8 cellular contexts compared by ENCODE assay signal in genomic region chrX:115560978-115561604, GRCh38. TPM values are rescaled to one million over a fixed set of nuclear protein-coding genes. Genes with fewer than 3 reads are reported as not detected.
DNase-seq lines count a peak whose midpoint lies in the region; ATAC-seq and TF ChIP-seq lines count a peak whose summit lies in the region.

TSS of gene PLS3 (plus strand) at chrX:115561174. CDS start at chrX:115610251, 49,077 bp downstream.

- DNase-seq in stimulated activated CD4-positive, alpha-beta T cell treated with anti-CD3 and anti-CD28 coated beads, Interleukin-15, amount 100 ng/mL, for 24 hours: peak; percentile 41
- no peak for DNase-seq in stimulated activated CD4-positive, alpha-beta T cell treated with anti-CD3 and anti-CD28 coated beads, Interleukin-12 subunit alpha, Interleukin-12 subunit beta, amount 100 ng/mL, for 4 hours
- DNase-seq in Panc1 (ENCODE audit: low read depth, low spot score) (no peak), choroid plexus epithelial cell (ENCODE audit: low read depth) (peak; percentile 89), iris pigment epithelial cell (ENCODE audit: low read depth) (peak; percentile 88)
- no peak for DNase-seq in NK-92 treated with Interleukin-12 subunit alpha and Interleukin-12 subunit beta, amount 100 ng/mL, for 24 hours (lab: John Stamatoyannopoulos, UW)

- H3K4me3 ChIP-seq in Panc1 (ENCODE audit: low read depth in 2 of 2, low read length in 2 of 2) (peak within 1 kb of the TSS; percentile 76 to 80), choroid plexus epithelial cell (ENCODE audit: low read depth, low read length) (peak within 1 kb of the TSS; percentile 75), skeletal muscle tissue (ENCODE audit: low read length in 3 of 3) (peak within 1 kb of the TSS; percentile 76 to 85 (median 81))

- peaks cover 43% of the 10 kb centered on the region for H3K4me1 ChIP-seq in Panc1 (ENCODE audit: control insufficient read depth, insufficient read depth, low read length)
- H3K4me1 ChIP-seq in skeletal muscle tissue (ENCODE audit: control insufficient read depth in 3 of 3, insufficient read depth in 3 of 3, low read length in 3 of 3): peaks cover 0 to 5% (median 3%) of the 10 kb centered on the region in 3 donors

- POLR2A ChIA-PET in Panc1 (lab: Charles Lee): interaction anchor here (0.6 kb wide), 1 partner anchor 14 kb away, joined by 5 read pairs; no protein-coding TSS in a partner anchor

- H3K27me3 ChIP-seq in Panc1 (ENCODE audit: control insufficient read depth, insufficient read depth, low read length) (no peaks in the 10 kb centered on the region), skeletal muscle tissue (ENCODE audit: control insufficient read depth in 3 of 3, insufficient read depth in 3 of 3, low read length in 3 of 3) (peaks cover 0 to 17% (median 0%) of the 10 kb centered on the region in 3 donors)

- H3K9ac ChIP-seq in skeletal muscle tissue (ENCODE audit: low read depth in 1 of 3, low read length in 3 of 3): peak within 1 kb of the TSS; percentile 76 to 87 (median 80)

- intact Hi-C loops in Panc1 (cut with micrococcal nuclease; ENCODE audit: unreplicated experiment): loop anchor here (5.0 kb wide), 1 partner anchor 229 kb away; no protein-coding TSS in a partner anchor

- ATAC-seq in HG03159 (IDR thresholded peaks at IDR 0.05; ENCODE audit: unreplicated experiment) (peak; percentile 50), Panc1 (peak; percentile 94)

- in situ Hi-C loops in Panc1 (cut with HindIII; ENCODE audit: low pct_unique_long_range_greater_than_20kb, low sequenced_read_pairs): no loop called here

- TF ChIP-seq CTCF in Panc1 (IDR thresholded peaks at IDR 0.05): no peak
- no peak for TF ChIP-seq CTCF in choroid plexus epithelial cell (conservative IDR thresholded peaks at IDR 0.05; ENCODE audit: low read depth, low read length)

- H3K9me3 ChIP-seq in Panc1 (ENCODE audit: control insufficient read depth, insufficient read depth, low read depth, low read length): no peaks in the 10 kb centered on the region
- H3K9me3 ChIP-seq in skeletal muscle tissue (ENCODE audit: control insufficient read depth in 3 of 3, low read length in 3 of 3): no peaks in the 10 kb centered on the region

- peak within 1 kb of the TSS; percentile 92 for H3K27ac ChIP-seq in Panc1 (ENCODE audit: low read length)
- H3K27ac ChIP-seq in skeletal muscle tissue (ENCODE audit: low read depth, low read length): peak within 1 kb of the TSS; percentile 83

- BruUV-seq in Panc1 (replicated peaks; lab: Mats Ljungman, UMichigan): no TSS peak

- CTCF ChIA-PET in Panc1 (lab: Charles Lee): interaction anchor here (0.5 to 0.6 kb wide), 2 partner anchors 9 to 409 kb away, joined by 3 read pairs; no protein-coding TSS in a partner anchor

- H3K36me3 ChIP-seq in Panc1 (ENCODE audit: control insufficient read depth, insufficient read depth, low read length): no peaks in the 10 kb centered on the region
- no peaks in the 10 kb centered on the region for H3K36me3 ChIP-seq in skeletal muscle tissue (ENCODE audit: control insufficient read depth in 3 of 3, insufficient read depth in 3 of 3, low read length in 3 of 3)

RNA-seq across cellular contexts. Expression of gene PLS3, which starts in this region (rescaled TPM):
- 164 TPM for total RNA-seq in Panc1 (2021; ENCODE audit: unreplicated experiment)
- polyA plus RNA-seq in Panc1 (2012; ENCODE audit: insufficient read length): 83.8 TPM
- total RNA-seq in skeletal muscle tissue: 71.0 TPM

Comparison
In these comparisons a context has a peak if more than half of its experiments do, and no peak if none do; other contexts are left out.
1. DNase-seq: peak in stimulated activated CD4-positive, alpha-beta T cell treated with anti-CD3 and anti-CD28 coated beads, Interleukin-15, amount 100 ng/mL, for 24 hours (single experiment), choroid plexus epithelial cell (single experiment) and iris pigment epithelial cell (single experiment); none in stimulated activated CD4-positive, alpha-beta T cell treated with anti-CD3 and anti-CD28 coated beads, Interleukin-12 subunit alpha, Interleukin-12 subunit beta, amount 100 ng/mL, for 4 hours (single experiment), Panc1 (single experiment) and NK-92 treated with Interleukin-12 subunit alpha and Interleukin-12 subunit beta, amount 100 ng/mL, for 24 hours (single experiment).
2. Peak in every context shown above with its lines, with median percentiles within 50 percentile points of each other: H3K4me3 ChIP-seq.